Comparison of ENCODE assay signal across 20 cellular contexts in genomic region chr7:28575241-28575643, GRCh38.
DNase-seq lines count a peak whose midpoint lies in the region; ATAC-seq, FAIRE-seq and TF ChIP-seq lines count a peak whose summit lies in the region.
"Had no signal": no experiment of that assay in that cellular context is flagged by ENCODE, and none has a peak within 500 bp of the region (broad histone marks: within the 10 kb centered on the region; RNA-seq: fewer than 3 reads in every experiment).

No MANE protein-coding gene starts in this region.

- no peak overlapping the region for H3K27ac Mint-ChIP-seq in type B pancreatic cell
- H3K27ac Mint-ChIP-seq: activated CD8-positive, alpha-beta T cell treated with anti-CD3 and anti-CD28 coated beads, Interleukin-2, amount 10 ng/mL, durations not matched to agents 7 days and 5 days; activated naive CD8-positive, alpha-beta T cell treated with anti-CD3 and anti-CD28 coated beads, Interleukin-2, amount 10 ng/mL, durations not matched to agents 7 days and 5 days; CD8-positive, alpha-beta memory T cell had no signal

- POLR2A ChIA-PET in IMR-90 (lab: Charles Lee; ENCODE audit: unreplicated experiment), result no interaction called here

- H4K91ac ChIP-seq in IMR-90 (ENCODE audit: insufficient read depth, low read depth, low read length), result no peak overlapping the region

- H3K4ac ChIP-seq in IMR-90 (ENCODE audit: low read depth, low read length), result no peak overlapping the region

- H3K9me1 ChIP-seq in IMR-90 (ENCODE audit: insufficient read depth, low read length), result no peaks in the 10 kb centered on the region

- CTCF ChIA-PET in IMR-90 (lab: Yijun Ruan, JAX), result no interaction called here

- H3K9ac ChIP-seq in IMR-90 (ENCODE audit: low read depth, low read length) (no peak overlapping the region), kidney (ENCODE audit: low read length in 2 of 2) (no peak overlapping the region)

- peaks cover 9% of the 10 kb centered on the region for H3K27me3 Mint-ChIP-seq in type B pancreatic cell

- ATAC-seq in IMR-90 (ENCODE audit: low read depth), result no peak
- ATAC-seq: activated CD8-positive, alpha-beta T cell treated with anti-CD3 and anti-CD28 coated beads, Interleukin-2, amount 10 ng/mL, durations not matched to agents 7 days and 5 days; left lung had no signal

- no peak overlapping the region for H4K5ac ChIP-seq in IMR-90 (ENCODE audit: low read depth, low read length)

- TF ChIP-seq POLR2A in IMR-90 (IDR thresholded peaks at IDR 0.05; ENCODE audit: low read depth, low read length), result no peak

- peaks cover 23% of the 10 kb centered on the region for H3K4me1 Mint-ChIP-seq in type B pancreatic cell (ENCODE audit: unreplicated experiment)
- H3K4me1 Mint-ChIP-seq: CD8-positive, alpha-beta memory T cell had no signal

- H2BK15ac ChIP-seq in IMR-90 (ENCODE audit: low read depth, low read length), result no peak overlapping the region

- H3K4me3 Mint-ChIP-seq in type B pancreatic cell, result no peak overlapping the region
- H3K4me3 Mint-ChIP-seq: activated CD8-positive, alpha-beta T cell treated with anti-CD3 and anti-CD28 coated beads, Interleukin-2, amount 10 ng/mL, durations not matched to agents 7 days and 5 days; activated naive CD8-positive, alpha-beta T cell treated with anti-CD3 and anti-CD28 coated beads, Interleukin-2, amount 10 ng/mL, durations not matched to agents 7 days and 5 days; CD8-positive, alpha-beta memory T cell had no signal

- H3K9me3 ChIP-seq in IMR-90 (ENCODE audit: control insufficient read depth, insufficient read depth, low read length), result no peaks in the 10 kb centered on the region
- H3K9me3 ChIP-seq in kidney (ENCODE audit: control insufficient read depth in 1 of 2, low read length in 2 of 2), result no peaks in the 10 kb centered on the region
- H3K9me3 ChIP-seq: left lung, right atrium auricular region, uterus had no signal

- H2AK5ac ChIP-seq in IMR-90 (ENCODE audit: low read depth, low read length), result no peak overlapping the region

- no peak overlapping the region for H2BK20ac ChIP-seq in IMR-90 (ENCODE audit: low read depth, low read length)

- peaks cover 3% of the 10 kb centered on the region; the same call in 1 of the 2 replicates for H3K4me1 ChIP-seq in IMR-90 (ENCODE audit: control insufficient read depth, insufficient read depth, low read length)
- peaks cover 0 to 14% of the 10 kb centered on the region in 2 donors for H3K4me1 ChIP-seq in kidney (ENCODE audit: control insufficient read depth in 1 of 2, insufficient read depth in 1 of 2, low read depth in 1 of 2, low read length in 2 of 2)
- H3K4me1 ChIP-seq: uterus had no signal

- TF ChIP-seq RAD21 in IMR-90 (IDR thresholded peaks at IDR 0.05; ENCODE audit: low read length), result no peak

- in situ Hi-C loops in Caki2 (cut with HindIII; ENCODE audit: low pct_unique_long_range_greater_than_20kb, low sequenced_read_pairs) (no loop called here), IMR-90 (cut with MboI; ENCODE audit: low sequenced_read_pairs) (no loop called here)

- H3K23ac ChIP-seq in IMR-90 (ENCODE audit: low read depth, low read length), result no peak overlapping the region

- H3K9me3 Mint-ChIP-seq in type B pancreatic cell, result peaks cover 7% of the 10 kb centered on the region

- H2BK5ac ChIP-seq in IMR-90 (ENCODE audit: low read depth, low read length, poor library complexity, severe bottlenecking), result no peak overlapping the region

- no peak overlapping the region for H4K8ac ChIP-seq in IMR-90 (ENCODE audit: low read depth in 2 of 2, low read length in 2 of 2)

- no peaks in the 10 kb centered on the region for H3K79me1 ChIP-seq in IMR-90 (ENCODE audit: low read depth in 1 of 2, low read length in 2 of 2)

- no peaks in the 10 kb centered on the region for H3K27me3 ChIP-seq in IMR-90 (ENCODE audit: control insufficient read depth, insufficient read depth, low read length)
- H3K27me3 ChIP-seq: left lung, right atrium auricular region, uterus had no signal

- intact Hi-C loops in IMR-90 (cut with micrococcal nuclease), result no loop called here
- intact Hi-C loops in kidney (cut with DNase I), result no loop called here

- H3K14ac ChIP-seq in IMR-90 (replicated peaks; ENCODE audit: low read depth, low read length), result no peak overlapping the region

- H3K27ac ChIP-seq in IMR-90 (ENCODE audit: insufficient read depth, low read length) (no peak overlapping the region), kidney (ENCODE audit: low read depth in 2 of 2, low read length in 2 of 2) (no peak overlapping the region)
- H3K27ac ChIP-seq: left lung, right atrium auricular region, uterus, VCaP had no signal

- DNase-seq in Caki2 (ENCODE audit: low read depth) (peak; percentile 48), IMR-90 (peak; percentile 22), astrocyte of the hippocampus (ENCODE audit: low read depth, low spot score) (peak; percentile 10), kidney glomerular epithelial cell (lab: John Stamatoyannopoulos, UW) (peak; percentile 19), NCI-H446 (lab: John Stamatoyannopoulos, UW) (no peak), kidney (no peak), type B pancreatic cell (ENCODE audit: extremely low spot score, unreplicated experiment) (no peak)
- no peak for DNase-seq in activated CD8-positive, alpha-beta memory T cell treated with anti-CD3 and anti-CD28 coated beads, Interleukin-2, amount 50 U/mL, for 48 hours
- DNase-seq: activated CD8-positive, alpha-beta T cell treated with anti-CD3 and anti-CD28 coated beads, Interleukin-2, amount 10 ng/mL, durations not matched to agents 7 days and 5 days; activated naive CD8-positive, alpha-beta T cell treated with anti-CD3 and anti-CD28 coated beads, Interleukin-2, amount 10 ng/mL, durations not matched to agents 7 days and 5 days; CD8-positive, alpha-beta memory T cell; left lung; NCI-H1694 treated with DMSO at 0.1 percent for 48 hours; occipital lobe; SHP77; T-helper 1 cell; uterus had no signal

- no peaks in the 10 kb centered on the region for H3K36me3 Mint-ChIP-seq in type B pancreatic cell
- H3K36me3 Mint-ChIP-seq: CD8-positive, alpha-beta memory T cell had no signal

- H3K4me2 ChIP-seq in IMR-90 (ENCODE audit: low read depth, low read length), result no peak overlapping the region

- H3K4me3 ChIP-seq in IMR-90 (ENCODE audit: insufficient read depth, low read depth, low read length) (no peak overlapping the region), kidney (ENCODE audit: low read length in 2 of 2) (no peak overlapping the region)
- H3K4me3 ChIP-seq: left lung, right atrium auricular region, uterus had no signal

- FAIRE-seq in kidney (lab: Jason Lieb, UNC), result no peak
- FAIRE-seq: frontal cortex had no signal

- no peak overlapping the region for H3K18ac ChIP-seq in IMR-90 (ENCODE audit: low read depth, low read length)

- no peak overlapping the region for H2AK9ac ChIP-seq in IMR-90 (replicated peaks; ENCODE audit: low read depth, low read length, poor library complexity)

- no peak overlapping the region for H3K56ac ChIP-seq in IMR-90 (ENCODE audit: extremely low read depth, insufficient read depth, low read length)

- WGBS in IMR-90 (ENCODE audit: extremely low coverage in 2 of 2, insufficient read length in 1 of 2), 2 experiments, result 80% methylated on average over 1 of the region's 5 CpGs; no CpG with 5 or more reads in 1 of the 2 experiments

- dilution Hi-C loops in IMR-90 (cut with HindIII; ENCODE audit: low sequenced_read_pairs, unreplicated experiment), result no loop called here

- BruUV-seq in IMR-90 (replicated peaks; lab: Mats Ljungman, UMichigan), result no TSS peak

- TF ChIP-seq CTCF in IMR-90 (conservative IDR thresholded peaks at IDR 0.05; ENCODE audit: low read depth, low read length) (no peak), kidney (IDR thresholded peaks at IDR 0.05; ENCODE audit: borderline replicate concordance, extremely low read depth, insufficient read depth) (no peak), type B pancreatic cell (conservative IDR thresholded peaks at IDR 0.05) (no peak)

- no peaks in the 10 kb centered on the region for H3K36me3 ChIP-seq in IMR-90 (ENCODE audit: control insufficient read depth, insufficient read depth, low read length)
- no peaks in the 10 kb centered on the region for H3K36me3 ChIP-seq in kidney (ENCODE audit: control insufficient read depth in 1 of 2, insufficient read depth in 2 of 2, low read length in 2 of 2)
- H3K36me3 ChIP-seq: left lung, right atrium auricular region, uterus had no signal

- no peak overlapping the region for H2BK120ac ChIP-seq in IMR-90 (ENCODE audit: low read depth, low read length)

- no peaks in the 10 kb centered on the region for H4K20me1 ChIP-seq in IMR-90 (ENCODE audit: insufficient read depth, low read length)

- H2AFZ ChIP-seq in IMR-90 (replicated peaks; ENCODE audit: low read length, poor library complexity), result no peak overlapping the region

TF ChIP-seq in IMR-90, 13 proteins besides CTCF, POLR2A, EP300 and RAD21 (continues in another document):
- no peak for TF ChIP-seq USF2 (IDR thresholded peaks at IDR 0.05; ENCODE audit: low read depth, low read length)
- TF ChIP-seq BHLHE40 (IDR thresholded peaks at IDR 0.05; ENCODE audit: low read depth, low read length), result no peak
- no peak for TF ChIP-seq ELK1 (IDR thresholded peaks at IDR 0.05; ENCODE audit: borderline replicate concordance, low read depth, low read length)
- TF ChIP-seq CEBPB (IDR thresholded peaks at IDR 0.05; ENCODE audit: low read depth, low read length), result no peak
- no peak for TF ChIP-seq RCOR1 (IDR thresholded peaks at IDR 0.05; ENCODE audit: insufficient replicate concordance, low read length)
- TF ChIP-seq MAFK (IDR thresholded peaks at IDR 0.05; ENCODE audit: low read depth, low read length), result no peak
- no peak for TF ChIP-seq RFX5 (IDR thresholded peaks at IDR 0.05; ENCODE audit: low read depth, low read length)
- TF ChIP-seq CHD1 (IDR thresholded peaks at IDR 0.05; ENCODE audit: low read depth, low read length), result no peak
- no peak for TF ChIP-seq SMC3 (IDR thresholded peaks at IDR 0.05; ENCODE audit: low read depth, low read length)
- TF ChIP-seq MAZ (IDR thresholded peaks at IDR 0.05; ENCODE audit: borderline replicate concordance, low read depth, low read length), result no peak

Comparison
In these comparisons a context has a peak if more than half of its experiments do, and no peak if none do; other contexts are left out.
1. DNase-seq: peak in Caki2 (single experiment), IMR-90 (single experiment), astrocyte of the hippocampus (single experiment) and kidney glomerular epithelial cell (single experiment); none in NCI-H446 (0 of 2), kidney (single experiment), activated CD8-positive, alpha-beta memory T cell treated with anti-CD3 and anti-CD28 coated beads, Interleukin-2, amount 50 U/mL, for 48 hours (single experiment) and type B pancreatic cell (single experiment).